ENCODE assay signal across 20 cellular contexts in the genomic region with DNA sequence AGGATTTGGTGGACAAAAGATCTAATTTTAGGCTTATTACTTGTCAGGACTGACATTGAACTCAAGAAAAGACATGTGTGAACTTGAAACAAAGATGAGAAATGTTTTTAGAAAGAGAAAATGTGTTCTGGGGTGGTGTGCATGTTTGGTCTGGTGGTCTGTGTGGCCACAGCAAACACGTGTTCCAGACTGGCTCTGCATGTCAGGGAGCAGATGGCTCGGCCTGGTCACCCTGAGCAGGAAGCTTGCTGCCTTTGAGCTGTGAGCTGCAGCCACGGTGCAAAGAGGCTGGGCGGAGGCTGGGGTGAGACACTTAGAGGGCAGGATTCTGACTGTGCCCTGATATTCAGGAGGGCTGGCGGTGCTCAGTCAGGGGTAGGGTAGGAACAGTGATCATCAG.
DNase-seq lines count a peak whose midpoint lies in the region; ATAC-seq, FAIRE-seq and TF ChIP-seq lines count a peak whose summit lies in the region.
"Had no signal": no experiment of that assay in that cellular context is flagged by ENCODE, and none has a peak within 500 bp of the region (broad histone marks: within the 10 kb centered on the region; RNA-seq: fewer than 3 reads in every experiment).

No MANE protein-coding gene starts in this region.

- TF ChIP-seq CTCF in bronchial epithelial cell (IDR thresholded peaks at IDR 0.05; ENCODE audit: insufficient read depth, low read length, severe bottlenecking): no peak

- DNase-seq in G401 (ENCODE audit: low spot score) (peak; percentile 85), NCI-H146 (lab: John Stamatoyannopoulos, UW) (peak; percentile 65), bronchial epithelial cell (ENCODE audit: low read depth) (no peak), mesenchymal stem cell (no peak), NAMALWA (ENCODE audit: low spot score) (no peak)
- DNase-seq in activated T-cell treated with anti-CD3 and anti-CD28 coated beads, Interleukin-2, amount 50 U/mL, for 1 hour: no peak
- DNase-seq: DMS 273 treated with DMSO at 0.1 percent for 48 hours; GM23248; MM.1S; NCI-H1105; NCI-H2029; NCI-H2171; NCI-H446; NK-92 treated with Interleukin-12 subunit alpha and Interleukin-12 subunit beta, amount 100 ng/mL, for 24 hours; SHP77 treated with DMSO at 0.1 percent for 48 hours had no signal

- H3K4ac ChIP-seq in mesenchymal stem cell (ENCODE audit: low read depth in 1 of 2, low read length in 2 of 2): no peak overlapping the region

- peak overlapping the region; percentile 43 for H4K91ac ChIP-seq in mesenchymal stem cell (ENCODE audit: low read length)

- H2BK120ac ChIP-seq in mesenchymal stem cell (ENCODE audit: low read depth, low read length): no peak overlapping the region

- peaks cover 22% of the 10 kb centered on the region for H3K9me3 ChIP-seq in mesenchymal stem cell (ENCODE audit: control insufficient read depth, low read length)

- peaks cover 4% of the 10 kb centered on the region for H3K36me3 ChIP-seq in bronchial epithelial cell (ENCODE audit: control insufficient read depth, insufficient read depth, low read length)
- peaks cover 15 to 40% of the 10 kb centered on the region in 2 experiments for H3K36me3 ChIP-seq in mesenchymal stem cell (ENCODE audit: control insufficient read depth in 1 of 2, insufficient read depth in 2 of 2, low read depth in 1 of 2, low read length in 2 of 2)

- H3K23ac ChIP-seq in mesenchymal stem cell (ENCODE audit: low read length in 2 of 2): no peak overlapping the region

- H2BK5ac ChIP-seq in mesenchymal stem cell (ENCODE audit: low read depth, low read length, poor library complexity, severe bottlenecking): no peak overlapping the region

- H2BK15ac ChIP-seq in mesenchymal stem cell (ENCODE audit: low read depth, poor library complexity, severe bottlenecking): no peak overlapping the region

- H3K79me1 ChIP-seq in mesenchymal stem cell (replicated peaks; ENCODE audit: low read length, poor library complexity, severe bottlenecking): peaks cover 20% of the 10 kb centered on the region

- no peak overlapping the region for H4K8ac ChIP-seq in mesenchymal stem cell (ENCODE audit: low read length)

- peak overlapping the region in 1 of 2 experiments; percentile 10 for H2BK12ac ChIP-seq in mesenchymal stem cell (ENCODE audit: low read length in 2 of 2)

- peak; percentile 60 for FAIRE-seq in bronchial epithelial cell (lab: Jason Lieb, UNC)

- H3K27me3 ChIP-seq in bronchial epithelial cell (ENCODE audit: control insufficient read depth, insufficient read depth, low read length) (no peaks in the 10 kb centered on the region), mesenchymal stem cell (ENCODE audit: control insufficient read depth in 1 of 2, insufficient read depth in 1 of 2, low read length in 2 of 2) (no peaks in the 10 kb centered on the region)

- H3K9ac ChIP-seq in mesenchymal stem cell (ENCODE audit: low read length): no peak overlapping the region
- H3K9ac ChIP-seq: GM23248, KMS-11 had no signal

- no peak overlapping the region for H3K27ac ChIP-seq in mesenchymal stem cell (ENCODE audit: low read length, poor library complexity, severe bottlenecking)
- H3K27ac ChIP-seq: GM23248, KMS-11 had no signal

- H3K14ac ChIP-seq in mesenchymal stem cell (ENCODE audit: low read length in 2 of 2): no peak overlapping the region

- no peak overlapping the region for H3K4me2 ChIP-seq in mesenchymal stem cell (ENCODE audit: low read length, poor library complexity, severe bottlenecking)
- H3K4me2 ChIP-seq: KMS-11 had no signal

- no peak overlapping the region for H2AK5ac ChIP-seq in mesenchymal stem cell (ENCODE audit: low read length, severe bottlenecking)

- peaks cover 22% of the 10 kb centered on the region for H3K4me1 ChIP-seq in mesenchymal stem cell (ENCODE audit: control insufficient read depth, insufficient read depth, low read depth, low read length)

- no peak overlapping the region for H3K4me3 ChIP-seq in bronchial epithelial cell (ENCODE audit: low read depth, low read length)
- no peak overlapping the region for H3K4me3 ChIP-seq in mesenchymal stem cell (ENCODE audit: insufficient read depth in 1 of 2, low read depth in 1 of 2, low read length in 2 of 2)
- H3K4me3 ChIP-seq: GM23248 had no signal

- ATAC-seq in GM21786 (IDR thresholded peaks at IDR 0.05; ENCODE audit: unreplicated experiment): no peak
- ATAC-seq in GM21360 (IDR thresholded peaks at IDR 0.05; ENCODE audit: unreplicated experiment): no peak
- ATAC-seq: HCT116, SK-N-SH treated with all-trans-retinoic acid at 6 μM for 48 hours had no signal

- H2AFZ ChIP-seq in mesenchymal stem cell (ENCODE audit: low read depth, low read length): no peak overlapping the region
- H2AFZ ChIP-seq: GM23248 had no signal

- H3K18ac ChIP-seq in mesenchymal stem cell (ENCODE audit: low read depth in 1 of 2, low read length in 2 of 2): no peak overlapping the region

- 79% methylated on average over 4 of the region's 5 CpGs for WGBS in mesenchymal stem cell

- in situ Hi-C loops in G401 (cut with HindIII; ENCODE audit: low sequenced_read_pairs): no loop called here

Comparison
In these comparisons a context has a peak if more than half of its experiments do, and no peak if none do; other contexts are left out.
1. DNase-seq: peak in G401 (single experiment) and NCI-H146 (single experiment); none in bronchial epithelial cell (single experiment), mesenchymal stem cell (single experiment), NAMALWA (single experiment) and activated T-cell treated with anti-CD3 and anti-CD28 coated beads, Interleukin-2, amount 50 U/mL, for 1 hour (single experiment).